8 cellular contexts compared by ENCODE assay signal in the genomic region with DNA sequence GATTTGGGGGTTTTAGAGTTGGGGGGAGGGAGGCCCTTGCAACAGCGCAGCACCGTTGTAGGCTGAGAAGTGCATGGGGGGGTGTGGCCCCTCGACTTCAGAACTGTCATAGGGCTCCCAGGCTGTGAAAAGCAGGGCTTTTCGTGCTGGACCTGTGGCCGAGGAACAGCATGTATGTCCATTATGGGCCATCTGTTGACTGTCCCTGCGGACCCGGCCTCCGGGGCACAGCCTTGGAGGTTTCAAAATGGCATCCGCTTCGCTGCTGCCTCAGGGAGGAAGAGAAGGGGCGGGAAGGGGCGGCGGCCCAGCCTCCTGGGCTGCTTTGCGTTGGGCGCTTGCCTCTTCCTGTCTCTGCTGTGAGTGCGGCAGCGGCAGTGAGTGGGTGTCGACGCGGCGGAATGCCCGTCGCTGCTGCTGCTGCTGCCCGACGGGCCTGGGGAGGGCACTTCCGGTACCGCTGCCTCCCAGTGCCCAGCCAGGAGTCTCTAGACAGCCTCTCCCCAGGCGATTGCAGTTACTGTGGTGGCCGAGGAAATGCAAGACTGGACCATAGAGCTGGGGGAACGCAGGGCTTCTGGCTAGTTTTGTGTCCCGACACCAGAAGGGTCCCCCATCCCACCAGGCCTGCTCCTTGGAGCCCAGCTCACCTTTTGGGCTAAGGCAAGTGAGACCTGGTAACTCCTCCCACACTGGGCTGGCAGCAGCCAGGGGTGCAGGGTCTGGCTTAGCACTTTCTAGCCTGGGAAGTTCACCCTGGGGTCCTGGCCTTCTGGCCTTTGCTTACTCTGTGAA. TPM values are rescaled to one million over a fixed set of nuclear protein-coding genes. Genes with fewer than 3 reads are reported as not detected.
DNase-seq lines count a peak whose midpoint lies in the region; ATAC-seq and TF ChIP-seq lines count a peak whose summit lies in the region.

No MANE protein-coding gene starts in this region.

- H3K9ac ChIP-seq in DND-41 (ENCODE audit: low read depth, low read length): peak overlapping the region; percentile 79

- DNase-seq in DND-41: peak; percentile 92
- DNase-seq in NCI-H2196 treated with DMSO at 0.1 percent for 48 hours (lab: John Stamatoyannopoulos, UW; ENCODE audit: unreplicated experiment): peak; percentile 18
- DNase-seq in activated CD4-positive, alpha-beta T cell treated with anti-CD3 and anti-CD28 coated beads for 1 hour: peak; percentile 78
- peak; percentile 45 for DNase-seq in cerebellum (ENCODE audit: low spot score)
- DNase-seq in left colon: peak; percentile 81 to 83
- DNase-seq in stimulated activated CD4-positive, alpha-beta T cell treated with anti-CD3 and anti-CD28 coated beads, Interleukin-1b, Interleukin-23, amount 100 ng/mL, for 48 hours: peak; percentile 89
- DNase-seq in DMS53 treated with DMSO at 0.1 percent for 48 hours (lab: John Stamatoyannopoulos, UW; ENCODE audit: unreplicated experiment): no peak

- intact Hi-C loops in left colon (cut with DNase I, micrococcal nuclease): no loop called here

- no peak for TF ChIP-seq CTCF in DND-41 (IDR thresholded peaks at IDR 0.05; ENCODE audit: borderline replicate concordance, extremely low read depth, low read length, poor library complexity, severe bottlenecking)

- peak overlapping the region; percentile 66 to 91 for H3K4me3 ChIP-seq in DND-41 (ENCODE audit: low read depth in 1 of 2, low read length in 2 of 2)

- H3K4me1 ChIP-seq in DND-41 (ENCODE audit: insufficient read depth, low read length): peaks cover 48% of the 10 kb centered on the region

- no peaks in the 10 kb centered on the region for H3K27me3 ChIP-seq in DND-41 (ENCODE audit: insufficient read depth, low read length, poor library complexity)

- H3K4me2 ChIP-seq in DND-41 (ENCODE audit: insufficient read depth, low read length): peak overlapping the region; percentile 87

- H3K9me3 ChIP-seq in DND-41 (ENCODE audit: insufficient read depth, low read length, severe bottlenecking): no peaks in the 10 kb centered on the region

- peaks cover 74% of the 10 kb centered on the region for H3K79me2 ChIP-seq in DND-41 (ENCODE audit: insufficient read depth, low read length)

- H3K36me3 ChIP-seq in DND-41 (ENCODE audit: insufficient read depth, low read length): peaks cover 45% of the 10 kb centered on the region

- peak overlapping the region; percentile 68 for H2AFZ ChIP-seq in DND-41 (ENCODE audit: low read depth, low read length)

- peak; percentile 69 for ATAC-seq in DND-41 (ENCODE audit: insufficient read depth, low read depth)
- ATAC-seq in GM21825 (IDR thresholded peaks at IDR 0.05; ENCODE audit: unreplicated experiment): peak; percentile 33
- no peak for ATAC-seq in left colon

- H4K20me1 ChIP-seq in DND-41 (ENCODE audit: insufficient read depth, low read length): peaks cover 57% of the 10 kb centered on the region

- peak overlapping the region; percentile 89 for H3K27ac ChIP-seq in DND-41 (ENCODE audit: low read length)

RNA-seq across cellular contexts. Expression of a gene that starts 1.9 kb away (rescaled TPM):
- total RNA-seq in cerebellum (63.8 TPM), left colon (10 to 100 TPM; 46.1 to 81.3 TPM)

RNA-seq across cellular contexts. Expression of a gene that starts 31.0 kb away (rescaled TPM):
- total RNA-seq in cerebellum (3.4 TPM), left colon (100 to 1,000 TPM in 1 of 2 donors, 10 to 100 TPM in 1; 56.8 to 116 TPM)

RNA-seq across cellular contexts. Expression of a gene that starts 32.9 kb away (rescaled TPM):
- total RNA-seq in cerebellum (6.2 TPM), left colon (not detected)

RNA-seq across cellular contexts. Expression of a gene that starts 40.9 kb away (rescaled TPM):
- total RNA-seq in cerebellum: 0.36 TPM
- total RNA-seq in left colon: not detected

RNA-seq across cellular contexts. Expression of a gene that starts 46.5 kb away (rescaled TPM):
- not detected for total RNA-seq in cerebellum
- not detected for total RNA-seq in left colon

Comparison
In these comparisons a context has a peak if more than half of its experiments do, and no peak if none do; other contexts are left out.
1. RNA of a gene that starts 31.0 kb away (total RNA-seq): 56.8 to 116 TPM in left colon; 3.4 TPM in cerebellum (single experiment); every median in the first group is over 10 times any median in the second.